8 cellular contexts compared by ENCODE assay signal in the genomic region with DNA sequence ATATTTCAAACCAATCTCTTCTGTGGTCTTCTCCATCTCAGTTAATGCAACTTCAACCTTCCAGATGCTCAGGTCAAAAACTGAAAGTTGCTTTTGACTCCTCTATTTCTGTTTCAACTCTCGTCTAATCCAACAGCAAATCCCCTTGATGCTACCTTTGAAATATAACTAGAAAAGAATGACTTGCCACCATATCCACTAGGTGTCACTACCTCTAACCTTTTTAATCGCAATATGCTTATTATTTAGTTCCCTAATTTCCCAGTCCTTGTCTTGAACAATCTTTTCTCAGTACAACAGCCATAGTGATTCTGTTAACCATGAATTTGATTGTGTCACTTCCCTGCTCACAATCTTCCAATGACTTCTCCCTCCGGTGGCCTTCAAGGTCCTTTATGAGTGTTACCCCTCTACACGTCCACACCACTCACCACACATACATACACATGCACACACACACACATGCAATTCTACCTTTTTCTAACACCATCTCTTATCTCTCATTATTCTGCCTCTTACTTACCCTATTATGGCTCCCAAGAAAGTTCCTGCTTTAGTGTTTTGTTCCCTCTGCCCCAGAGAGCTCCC.
DNase-seq lines count a peak whose midpoint lies in the region; ATAC-seq, FAIRE-seq and TF ChIP-seq lines count a peak whose summit lies in the region.

No MANE protein-coding gene starts in this region.

- H3K4me3 Mint-ChIP-seq in chondrocyte (ENCODE audit: unreplicated experiment), result no peak overlapping the region

- H3K4me1 ChIP-seq in small intestine (ENCODE audit: control insufficient read depth in 2 of 2, insufficient read depth in 1 of 2, low read depth in 1 of 2, low read length in 1 of 2), result no peaks in the 10 kb centered on the region

- TF ChIP-seq CTCF in D721Med (IDR thresholded peaks at IDR 0.05; ENCODE audit: insufficient read depth, missing control alignments) (peak; percentile 47), chondrocyte (IDR thresholded peaks at IDR 0.05) (peak; percentile 73)

- no peak overlapping the region for H3K27ac ChIP-seq in small intestine (ENCODE audit: low read depth in 1 of 2, low read length in 1 of 2)

- H3K27me3 Mint-ChIP-seq in chondrocyte (ENCODE audit: low read depth), result peaks cover 4% of the 10 kb centered on the region

- DNase-seq in D721Med (ENCODE audit: insufficient read length, low spot score) (no peak), NCI-H146 (lab: John Stamatoyannopoulos, UW) (peak; percentile 13), chondrocyte (ENCODE audit: low spot score) (no peak), small intestine (peak; percentile 25), cerebellar nuclear complex (lab: John Stamatoyannopoulos, UW) (no peak)
- no peak for DNase-seq in central memory CD4-positive, alpha-beta T cell

- no peak overlapping the region for H3K4me3 ChIP-seq in small intestine (ENCODE audit: low read depth in 1 of 2, low read length in 2 of 2)

- WGBS in small intestine, 3 donors, result 50 to 61% (median 51%) methylated on average over 4 of the region's 4 CpGs

- peaks cover 14% of the 10 kb centered on the region for H3K4me1 Mint-ChIP-seq in chondrocyte (ENCODE audit: low read depth)

- H3K9me3 Mint-ChIP-seq in chondrocyte (ENCODE audit: low read depth), result no peaks in the 10 kb centered on the region

- no peaks in the 10 kb centered on the region for H3K27me3 ChIP-seq in small intestine (ENCODE audit: control insufficient read depth in 2 of 2, insufficient read depth in 2 of 2, low read length in 2 of 2)

- FAIRE-seq in D721Med (lab: Jason Lieb, UNC), result peak; percentile 71
- no peak for FAIRE-seq in small intestine (lab: Jason Lieb, UNC)

- no peak overlapping the region for H3K27ac Mint-ChIP-seq in chondrocyte (ENCODE audit: unreplicated experiment)

- H3K36me3 Mint-ChIP-seq in chondrocyte (ENCODE audit: low read depth), result no peaks in the 10 kb centered on the region

- ATAC-seq in GM21360 (IDR thresholded peaks at IDR 0.05; ENCODE audit: unreplicated experiment) (peak; percentile 81), HG03095 (IDR thresholded peaks at IDR 0.05; ENCODE audit: unreplicated experiment) (no peak)

- H3K9me3 ChIP-seq in small intestine (ENCODE audit: control insufficient read depth, low read depth), result no peaks in the 10 kb centered on the region

- no peaks in the 10 kb centered on the region for H3K36me3 ChIP-seq in small intestine (ENCODE audit: control insufficient read depth in 2 of 2, insufficient read depth in 2 of 2, low read length in 2 of 2)

Comparison
In these comparisons a context has a peak if more than half of its experiments do, and no peak if none do; other contexts are left out.
1. DNase-seq: peak in NCI-H146 (single experiment) and small intestine (single experiment); none in D721Med (single experiment), chondrocyte (single experiment), cerebellar nuclear complex (0 of 2) and central memory CD4-positive, alpha-beta T cell (single experiment).